In the genomic region with DNA sequence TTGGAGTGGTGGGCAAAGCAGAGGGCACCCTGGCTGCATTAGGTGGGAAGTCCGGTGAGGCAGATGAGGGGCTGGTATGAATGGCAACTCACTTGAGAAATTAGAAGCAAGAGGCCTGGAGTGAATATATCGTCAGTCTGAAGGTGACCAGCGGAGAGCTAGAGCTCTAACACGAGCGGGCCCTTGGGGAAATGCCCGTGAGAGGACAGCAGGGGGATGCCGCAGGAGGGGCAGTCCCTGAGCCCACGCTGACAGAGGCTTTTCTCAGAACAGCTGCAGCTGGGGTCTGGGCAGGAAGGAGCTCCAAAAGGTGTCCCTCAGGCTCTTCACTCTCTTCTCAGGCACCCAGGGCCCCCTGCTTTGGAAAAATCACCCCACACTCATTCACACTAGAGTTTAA, we compare ENCODE assay signal across 17 cellular contexts. TPM values are rescaled to one million over a fixed set of nuclear protein-coding genes. Genes with fewer than 3 reads are reported as not detected.
DNase-seq lines count a peak whose midpoint lies in the region; ATAC-seq and TF ChIP-seq lines count a peak whose summit lies in the region.
"Had no signal": no experiment of that assay in that cellular context is flagged by ENCODE, and none has a peak within 500 bp of the region (broad histone marks: within the 10 kb centered on the region; RNA-seq: fewer than 3 reads in every experiment).

No MANE protein-coding gene starts in this region.

- H3K4me3 Mint-ChIP-seq in CD14-positive monocyte = no peak overlapping the region
- no peak overlapping the region for H3K4me3 Mint-ChIP-seq in immature natural killer cell

- no peaks in the 10 kb centered on the region for H3K27me3 ChIP-seq in OCI-LY3 (ENCODE audit: low read depth, low read length)

- H2AFZ ChIP-seq in OCI-LY3 (ENCODE audit: low read depth, low read length) = no peak overlapping the region

- H3K27ac Mint-ChIP-seq in CD14-positive monocyte = peak overlapping the region in 5 of 7 donors; percentile 53 to 99 (median 87)
- H3K27ac Mint-ChIP-seq in immature natural killer cell = no peak overlapping the region

- H3K9ac ChIP-seq in OCI-LY3 (ENCODE audit: low read length) = peak overlapping the region; percentile 62

- H3K27ac ChIP-seq in OCI-LY3 (ENCODE audit: low read length) = peak overlapping the region; percentile 79

- TF ChIP-seq CTCF in CD14-positive monocyte (IDR thresholded peaks at IDR 0.05) (no peak), OCI-LY3 (IDR thresholded peaks at IDR 0.05; ENCODE audit: low read depth, low read length) (0 out of 2 replicates have a peak, but pooled peaks have one; percentile 5)

- H3K4me3 ChIP-seq in OCI-LY3 (ENCODE audit: low read length) = peak overlapping the region; percentile 36

- peaks cover 2 to 14% of the 10 kb centered on the region in 2 donors for H3K36me3 Mint-ChIP-seq in CD14-positive monocyte
- no peaks in the 10 kb centered on the region for H3K36me3 Mint-ChIP-seq in immature natural killer cell

- H3K79me2 ChIP-seq in OCI-LY3 (ENCODE audit: low read length) = no peaks in the 10 kb centered on the region

- no peaks in the 10 kb centered on the region for H3K9me3 ChIP-seq in OCI-LY3 (ENCODE audit: insufficient read depth, low read length)

- H3K36me3 ChIP-seq in OCI-LY3 (replicated peaks; ENCODE audit: low read depth, low read length) = no peaks in the 10 kb centered on the region

- peak overlapping the region; percentile 78 for H3K4me2 ChIP-seq in OCI-LY3 (ENCODE audit: low read length)

- intact Hi-C loops in CD14-positive monocyte (cut with micrococcal nuclease) = loop anchor here (5.0 kb wide), 2 partner anchors 34 to 36 kb away; no protein-coding TSS in a partner anchor
- intact Hi-C loops in posterior vena cava (cut with DNase I) = no loop called here

- H3K9me3 Mint-ChIP-seq in CD14-positive monocyte (peaks cover 0 to 3% (median 0%) of the 10 kb centered on the region in 7 donors), immature natural killer cell (no peaks in the 10 kb centered on the region)

- H3K27me3 Mint-ChIP-seq in CD14-positive monocyte (ENCODE audit: low read depth in 3 of 3) (no peaks in the 10 kb centered on the region), immature natural killer cell (ENCODE audit: low read depth in 3 of 3) (peaks cover 0 to 6% (median 0%) of the 10 kb centered on the region in 3 donors)

- DNase-seq in CD14-positive monocyte (ENCODE audit: low spot score) = no peak
- DNase-seq in posterior vena cava (ENCODE audit: low spot score) = peak; percentile 30
- DNase-seq in GM03348 (ENCODE audit: low spot score) = no peak
- DNase-seq in immature natural killer cell = no peak
- DNase-seq in NCI-H748 (lab: John Stamatoyannopoulos, UW; ENCODE audit: unreplicated experiment) = no peak
- DNase-seq: KG1, NCI-H1105, NCI-H1694 treated with DMSO at 0.1 percent for 48 hours, NCI-H82, SHP77 had no signal

- H4K20me1 ChIP-seq in OCI-LY3 (ENCODE audit: insufficient read depth, low read length) = no peaks in the 10 kb centered on the region

- peaks cover 78% of the 10 kb centered on the region for H3K4me1 ChIP-seq in OCI-LY3 (ENCODE audit: low read length)

- peaks cover 91% of the 10 kb centered on the region for H3K4me1 Mint-ChIP-seq in CD14-positive monocyte
- H3K4me1 Mint-ChIP-seq in immature natural killer cell = no peaks in the 10 kb centered on the region

- ATAC-seq in GM19035 (IDR thresholded peaks at IDR 0.05; ENCODE audit: unreplicated experiment) (peak; percentile 53), HG03520 (IDR thresholded peaks at IDR 0.05; ENCODE audit: unreplicated experiment) (no peak)
- ATAC-seq: Panc1, SK-N-SH treated with all-trans-retinoic acid at 6 μM for 48 hours had no signal

RNA-seq across cellular contexts. Expression of gene CD93, which starts 32.0 kb away (rescaled TPM):
- polyA plus RNA-seq in CD14-positive monocyte (10 to 100 TPM; 26.0 to 48.9 TPM), immature natural killer cell (under 1 TPM in 2 of 3 donors, not detected in 1; 0.18 to 0.71 TPM)
- total RNA-seq in posterior vena cava = 10 to 100 TPM; 79.4 to 88.2 TPM
- total RNA-seq: MCF 10A, NCI-H460 had no signal

Comparison
In these comparisons a context has a peak if more than half of its experiments do, and no peak if none do; other contexts are left out.
1. H3K27ac Mint-ChIP-seq: peak in CD14-positive monocyte (5 of 7); none in immature natural killer cell (0 of 6).
2. RNA of gene CD93, which starts 32.0 kb away (polyA plus RNA-seq): 26.0 to 48.9 TPM in CD14-positive monocyte; 0.18 to 0.71 TPM in immature natural killer cell; every median in the first group is over 10 times any median in the second.
3. intact Hi-C loops: an anchor here in CD14-positive monocyte (5.0 kb wide); none called in posterior vena cava.